ENCODE assay signal across 1 cellular context in genomic region chr16:85536411-85537330, GRCh38.
TF ChIP-seq lines count a peak whose summit lies in the region.

No MANE protein-coding gene starts in this region.

TF ChIP-seq in K562, 482 proteins besides CTCF, POLR2A, EP300 and RAD21 (continued from another document and continues in another):
- TF ChIP-seq CEBPG (CRISPR knock-in tag; IDR thresholded peaks at IDR 0.05) (no peak), CEBPG (tag; conservative IDR thresholded peaks at IDR 0.05 in 1 of 2, IDR thresholded peaks at IDR 0.05 in 1 of 2) (no peak), TBP (optimal IDR thresholded peaks at IDR 0.05; ENCODE audit: low read depth, low read length) (no peak), ZNF384 (IDR thresholded peaks at IDR 0.05; ENCODE audit: low read depth, low read length) (no peak), USF2 (CRISPR knock-in tag; IDR thresholded peaks at IDR 0.05) (no peak), ZNF395 (CRISPR knock-in tag; IDR thresholded peaks at IDR 0.05) (no peak), PYGO2 (tag; IDR thresholded peaks at IDR 0.05) (no peak), POLR2H (tag; IDR thresholded peaks at IDR 0.05; ENCODE audit: low read depth) (no peak), SUPT5H (IDR thresholded peaks at IDR 0.05) (no peak), ZBTB12 (CRISPR knock-in tag; IDR thresholded peaks at IDR 0.05) (no peak), GMEB1 (CRISPR knock-in tag; IDR thresholded peaks at IDR 0.05) (no peak), GTF2F1 (IDR thresholded peaks at IDR 0.05; ENCODE audit: low read depth, low read length) (no peak), FOXK2 (conservative IDR thresholded peaks at IDR 0.05 in 1 of 2, IDR thresholded peaks at IDR 0.05 in 1 of 2; ENCODE audit: low read depth in 2 of 2) (no peak), SMAD2 (IDR thresholded peaks at IDR 0.05; ENCODE audit: low read depth, low read length) (no peak), GTF2E2 (tag; IDR thresholded peaks at IDR 0.05) (no peak), BHLHE40 (IDR thresholded peaks at IDR 0.05; ENCODE audit: low read length) (no peak), PHTF2 (CRISPR knock-in tag; IDR thresholded peaks at IDR 0.05) (no peak), SAFB2 (IDR thresholded peaks at IDR 0.05; ENCODE audit: borderline replicate concordance, low read depth, low read length, severe bottlenecking) (no peak), ZNF124 (CRISPR knock-in tag; IDR thresholded peaks at IDR 0.05) (no peak), SMARCC2 (IDR thresholded peaks at IDR 0.05; ENCODE audit: low read depth) (no peak), GTF3C2 (IDR thresholded peaks at IDR 0.05; ENCODE audit: borderline replicate concordance, extremely low read depth, insufficient read length) (no peak), LCOR (CRISPR knock-in tag; IDR thresholded peaks at IDR 0.05) (no peak), ETS2 (tag; IDR thresholded peaks at IDR 0.05; ENCODE audit: borderline replicate concordance, poor library complexity, severe bottlenecking) (no peak), ILK (tag; IDR thresholded peaks at IDR 0.05; ENCODE audit: borderline replicate concordance, low read depth) (no peak), SAP30 (IDR thresholded peaks at IDR 0.05; ENCODE audit: borderline replicate concordance, insufficient read depth, low read depth, low read length, poor library complexity, severe bottlenecking) (no peak), MCM7 (IDR thresholded peaks at IDR 0.05) (no peak), ZHX1 (conservative IDR thresholded peaks at IDR 0.05; ENCODE audit: low read length) (no peak), NR4A1 (CRISPR knock-in tag; IDR thresholded peaks at IDR 0.05) (no peak), NR4A1 (tag; IDR thresholded peaks at IDR 0.05) (0 out of 2 replicates have a peak, but pooled peaks have one; percentile 57), YBX1 (IDR thresholded peaks at IDR 0.05) (no peak), ZNF77 (CRISPR knock-in tag; IDR thresholded peaks at IDR 0.05) (no peak), ZBTB9 (CRISPR knock-in tag; IDR thresholded peaks at IDR 0.05) (peak; percentile 81), GATA2 (CRISPR knock-in tag; IDR thresholded peaks at IDR 0.05) (no peak), MCM2 (IDR thresholded peaks at IDR 0.05; ENCODE audit: low read depth) (no peak), CXXC5 (CRISPR knock-in tag; IDR thresholded peaks at IDR 0.05) (0 out of 2 replicates have a peak, but pooled peaks have one; percentile 10), POLR2G (IDR thresholded peaks at IDR 0.05; ENCODE audit: low read depth, low read length) (peak; percentile 51; the same call in 1 of the 2 replicates)
- TF ChIP-seq, protein P1, sequence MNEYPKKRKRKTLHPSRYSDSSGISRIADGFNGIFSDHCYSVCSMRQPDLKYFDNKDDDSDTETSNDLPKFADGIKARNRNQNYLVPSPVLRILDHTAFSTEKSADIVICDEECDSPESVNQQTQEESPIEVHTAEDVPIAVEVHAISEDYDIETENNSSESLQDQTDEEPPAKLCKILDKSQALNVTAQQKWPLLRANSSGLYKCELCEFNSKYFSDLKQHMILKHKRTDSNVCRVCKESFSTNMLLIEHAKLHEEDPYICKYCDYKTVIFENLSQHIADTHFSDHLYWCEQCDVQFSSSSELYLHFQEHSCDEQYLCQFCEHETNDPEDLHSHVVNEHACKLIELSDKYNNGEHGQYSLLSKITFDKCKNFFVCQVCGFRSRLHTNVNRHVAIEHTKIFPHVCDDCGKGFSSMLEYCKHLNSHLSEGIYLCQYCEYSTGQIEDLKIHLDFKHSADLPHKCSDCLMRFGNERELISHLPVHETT (CRISPR knock-in tag; conservative IDR thresholded peaks at IDR 0.05 in 1 of 2, IDR thresholded peaks at IDR 0.05 in 1 of 2) = no peak
- TF ChIP-seq, protein P2, sequence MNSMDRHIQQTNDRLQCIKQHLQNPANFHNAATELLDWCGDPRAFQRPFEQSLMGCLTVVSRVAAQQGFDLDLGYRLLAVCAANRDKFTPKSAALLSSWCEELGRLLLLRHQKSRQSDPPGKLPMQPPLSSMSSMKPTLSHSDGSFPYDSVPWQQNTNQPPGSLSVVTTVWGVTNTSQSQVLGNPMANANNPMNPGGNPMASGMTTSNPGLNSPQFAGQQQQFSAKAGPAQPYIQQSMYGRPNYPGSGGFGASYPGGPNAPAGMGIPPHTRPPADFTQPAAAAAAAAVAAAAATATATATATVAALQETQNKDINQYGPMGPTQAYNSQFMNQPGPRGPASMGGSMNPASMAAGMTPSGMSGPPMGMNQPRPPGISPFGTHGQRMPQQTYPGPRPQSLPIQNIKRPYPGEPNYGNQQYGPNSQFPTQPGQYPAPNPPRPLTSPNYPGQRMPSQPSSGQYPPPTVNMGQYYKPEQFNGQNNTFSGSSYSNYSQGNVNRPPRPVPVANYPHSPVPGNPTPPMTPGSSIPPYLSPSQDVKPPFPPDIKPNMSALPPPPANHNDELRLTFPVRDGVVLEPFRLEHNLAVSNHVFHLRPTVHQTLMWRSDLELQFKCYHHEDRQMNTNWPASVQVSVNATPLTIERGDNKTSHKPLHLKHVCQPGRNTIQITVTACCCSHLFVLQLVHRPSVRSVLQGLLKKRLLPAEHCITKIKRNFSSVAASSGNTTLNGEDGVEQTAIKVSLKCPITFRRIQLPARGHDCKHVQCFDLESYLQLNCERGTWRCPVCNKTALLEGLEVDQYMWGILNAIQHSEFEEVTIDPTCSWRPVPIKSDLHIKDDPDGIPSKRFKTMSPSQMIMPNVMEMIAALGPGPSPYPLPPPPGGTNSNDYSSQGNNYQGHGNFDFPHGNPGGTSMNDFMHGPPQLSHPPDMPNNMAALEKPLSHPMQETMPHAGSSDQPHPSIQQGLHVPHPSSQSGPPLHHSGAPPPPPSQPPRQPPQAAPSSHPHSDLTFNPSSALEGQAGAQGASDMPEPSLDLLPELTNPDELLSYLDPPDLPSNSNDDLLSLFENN (IDR thresholded peaks at IDR 0.05; ENCODE audit: low read depth in 2 of 2, low read length in 2 of 2) = no peak
- TF ChIP-seq, protein P3, sequence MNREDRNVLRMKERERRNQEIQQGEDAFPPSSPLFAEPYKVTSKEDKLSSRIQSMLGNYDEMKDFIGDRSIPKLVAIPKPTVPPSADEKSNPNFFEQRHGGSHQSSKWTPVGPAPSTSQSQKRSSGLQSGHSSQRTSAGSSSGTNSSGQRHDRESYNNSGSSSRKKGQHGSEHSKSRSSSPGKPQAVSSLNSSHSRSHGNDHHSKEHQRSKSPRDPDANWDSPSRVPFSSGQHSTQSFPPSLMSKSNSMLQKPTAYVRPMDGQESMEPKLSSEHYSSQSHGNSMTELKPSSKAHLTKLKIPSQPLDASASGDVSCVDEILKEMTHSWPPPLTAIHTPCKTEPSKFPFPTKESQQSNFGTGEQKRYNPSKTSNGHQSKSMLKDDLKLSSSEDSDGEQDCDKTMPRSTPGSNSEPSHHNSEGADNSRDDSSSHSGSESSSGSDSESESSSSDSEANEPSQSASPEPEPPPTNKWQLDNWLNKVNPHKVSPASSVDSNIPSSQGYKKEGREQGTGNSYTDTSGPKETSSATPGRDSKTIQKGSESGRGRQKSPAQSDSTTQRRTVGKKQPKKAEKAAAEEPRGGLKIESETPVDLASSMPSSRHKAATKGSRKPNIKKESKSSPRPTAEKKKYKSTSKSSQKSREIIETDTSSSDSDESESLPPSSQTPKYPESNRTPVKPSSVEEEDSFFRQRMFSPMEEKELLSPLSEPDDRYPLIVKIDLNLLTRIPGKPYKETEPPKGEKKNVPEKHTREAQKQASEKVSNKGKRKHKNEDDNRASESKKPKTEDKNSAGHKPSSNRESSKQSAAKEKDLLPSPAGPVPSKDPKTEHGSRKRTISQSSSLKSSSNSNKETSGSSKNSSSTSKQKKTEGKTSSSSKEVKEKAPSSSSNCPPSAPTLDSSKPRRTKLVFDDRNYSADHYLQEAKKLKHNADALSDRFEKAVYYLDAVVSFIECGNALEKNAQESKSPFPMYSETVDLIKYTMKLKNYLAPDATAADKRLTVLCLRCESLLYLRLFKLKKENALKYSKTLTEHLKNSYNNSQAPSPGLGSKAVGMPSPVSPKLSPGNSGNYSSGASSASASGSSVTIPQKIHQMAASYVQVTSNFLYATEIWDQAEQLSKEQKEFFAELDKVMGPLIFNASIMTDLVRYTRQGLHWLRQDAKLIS (CRISPR knock-in tag; IDR thresholded peaks at IDR 0.05) = no peak
